Comparison of ENCODE assay signal across 13 cellular contexts in genomic region chr5:146894763-146895521, GRCh38. TPM values are rescaled to one million over a fixed set of nuclear protein-coding genes. Genes with fewer than 3 reads are reported as not detected.
"Had no signal": no experiment of that assay in that cellular context is flagged by ENCODE, and none has a peak within 500 bp of the region (broad histone marks: within the 10 kb centered on the region; RNA-seq: fewer than 3 reads in every experiment).

No MANE protein-coding gene starts in this region.

- H3K4me3 Mint-ChIP-seq: activated CD4-positive, alpha-beta T cell treated with anti-CD3 and anti-CD28 coated beads, Interleukin-2, amount 10 ng/mL, durations not matched to agents 7 days and 5 days; activated T-helper 1 cell treated with anti-CD3 and anti-CD28 coated beads, Interleukin-12 subunit alpha, Interleukin-12 subunit beta, Interleukin-2, Interleukin-4 antibody, amounts not matched to agents 30 ng/mL and 10 ng/mL and 1 ng/mL, durations not matched to agents 14 hours and 24 hours and 36 hours; naive thymus-derived CD4-positive, alpha-beta T cell; WTC11 had no signal

- H3K4me1 ChIP-seq: colonic mucosa, esophagus muscularis mucosa, left ventricle myocardium inferior, parathyroid adenoma, sigmoid colon had no signal

- H3K9me3 ChIP-seq: colonic mucosa, esophagus muscularis mucosa, neutrophil, sigmoid colon had no signal

- H3K27me3 ChIP-seq: colonic mucosa, esophagus muscularis mucosa, hepatocyte, neutrophil, sigmoid colon, spleen had no signal

- H3K36me3 ChIP-seq: colonic mucosa, esophagus muscularis mucosa, left ventricle myocardium inferior, neutrophil, sigmoid colon, spleen had no signal

- H3K4me3 ChIP-seq: colonic mucosa, esophagus muscularis mucosa, hepatocyte, left ventricle myocardium inferior, sigmoid colon, spleen had no signal

- H3K27me3 Mint-ChIP-seq: activated CD4-positive, alpha-beta T cell treated with anti-CD3 and anti-CD28 coated beads, Interleukin-2, amount 10 ng/mL, durations not matched to agents 7 days and 5 days had no signal

- H3K27ac Mint-ChIP-seq: activated CD4-positive, alpha-beta T cell treated with anti-CD3 and anti-CD28 coated beads, Interleukin-2, amount 10 ng/mL, durations not matched to agents 7 days and 5 days; activated T-helper 1 cell treated with anti-CD3 and anti-CD28 coated beads, Interleukin-12 subunit alpha, Interleukin-12 subunit beta, Interleukin-2, Interleukin-4 antibody, amounts not matched to agents 30 ng/mL and 10 ng/mL and 1 ng/mL, durations not matched to agents 14 hours and 24 hours and 36 hours; naive thymus-derived CD4-positive, alpha-beta T cell; WTC11 had no signal

- DNase-seq: activated CD4-positive, alpha-beta T cell treated with anti-CD3 and anti-CD28 coated beads, Interleukin-2, amount 10 ng/mL, durations not matched to agents 7 days and 5 days; activated naive CD4-positive, alpha-beta T cell; colonic mucosa; left ventricle myocardium inferior; naive thymus-derived CD4-positive, alpha-beta T cell; sigmoid colon; spleen had no signal

- H3K27ac ChIP-seq: colonic mucosa, esophagus muscularis mucosa, hepatocyte, left ventricle myocardium inferior, neutrophil, parathyroid adenoma, sigmoid colon, spleen had no signal

- H3K9me3 Mint-ChIP-seq: activated CD4-positive, alpha-beta T cell treated with anti-CD3 and anti-CD28 coated beads, Interleukin-2, amount 10 ng/mL, durations not matched to agents 7 days and 5 days; activated T-helper 1 cell treated with anti-CD3 and anti-CD28 coated beads, Interleukin-12 subunit alpha, Interleukin-12 subunit beta, Interleukin-2, Interleukin-4 antibody, amounts not matched to agents 30 ng/mL and 10 ng/mL and 1 ng/mL, durations not matched to agents 14 hours and 24 hours and 36 hours had no signal

- ATAC-seq: naive thymus-derived CD4-positive, alpha-beta T cell; WTC11 had no signal

RNA-seq across cellular contexts. Expression of gene PPP2R2B, which starts 16.4 kb away (rescaled TPM):
- total RNA-seq: activated T-helper 1 cell treated with anti-CD3 and anti-CD28 coated beads, Interleukin-12 subunit alpha, Interleukin-12 subunit beta, Interleukin-2, Interleukin-4 antibody, amounts not matched to agents 30 ng/mL and 10 ng/mL and 1 ng/mL, durations not matched to agents 14 hours and 24 hours and 36 hours had no signal
